Comparison of ENCODE assay signal across 26 cellular contexts in genomic region chr12:125772403-125772802, GRCh38.
"Had no signal": no experiment of that assay in that cellular context is flagged by ENCODE, and none has a peak within 500 bp of the region (broad histone marks: within the 10 kb centered on the region; RNA-seq: fewer than 3 reads in every experiment).

No MANE protein-coding gene starts in this region.

- H3K27ac ChIP-seq: adrenal gland, ascending aorta, body of pancreas, brain microvascular endothelial cell, breast epithelium, cardiac muscle cell had no signal

- DNase-seq: activated effector memory CD4-positive, alpha-beta T cell treated with anti-CD3 and anti-CD28 coated beads, Interleukin-2, amount 50 U/mL, for 16 hours; activated effector memory CD4-positive, alpha-beta T cell treated with Interleukin-2 at 50 U/mL for 16 hours; activated gamma-delta T cell; activated gamma-delta T cell treated with Interleukin-2 at 50 U/mL for 16 hours; activated naive CD4-positive, alpha-beta T cell; activated naive CD4-positive, alpha-beta T cell treated with anti-CD3 and anti-CD28 coated beads, Interleukin-2, amount 10 ng/mL, durations not matched to agents 7 days and 5 days; activated naive CD4-positive, alpha-beta T cell treated with anti-CD3 and anti-CD28 coated beads, Interleukin-2, amount 50 U/mL, for 16 hours; activated naive CD4-positive, alpha-beta T cell treated with Interleukin-2 at 50 U/mL for 16 hours; activated naive CD8-positive, alpha-beta T cell treated with anti-CD3 and anti-CD28 coated beads, Interleukin-2, amount 10 ng/mL, durations not matched to agents 7 days and 5 days; activated T-cell treated with anti-CD3 and anti-CD28 coated beads, Interleukin-2, amount 50 U/mL, for 24 hours; activated T-cell treated with anti-CD3 and anti-CD28 coated beads, Interleukin-2, amount 50 U/mL, for 4 hours; amniotic stem cell; aorta; brain microvascular endothelial cell; central memory CD4-positive, alpha-beta T cell; cerebellar nuclear complex had no signal

- H3K9me3 ChIP-seq: adrenal gland, ascending aorta, body of pancreas had no signal

- ATAC-seq: activated naive CD8-positive, alpha-beta T cell treated with anti-CD3 and anti-CD28 coated beads, Interleukin-2, amount 50 U/mL, for 24 hours; activated T-cell treated with anti-CD3 and anti-CD28 coated beads, Interleukin-2, amount 50 U/mL, for 4 hours; activated T-cell treated with anti-CD3 and anti-CD28 coated beads, Interleukin-2, amount 50 U/mL, for 72 hours; body of pancreas had no signal

- H3K36me3 ChIP-seq: adrenal gland, ascending aorta, brain microvascular endothelial cell, breast epithelium, cardiac muscle cell had no signal

- FAIRE-seq: astrocyte, bronchial epithelial cell, colon had no signal

- H3K4me1 ChIP-seq: adrenal gland, ascending aorta, body of pancreas, breast epithelium had no signal

- H3K27me3 ChIP-seq: adrenal gland, ascending aorta, body of pancreas, brain microvascular endothelial cell, breast epithelium, cardiac muscle cell had no signal

- H3K4me3 ChIP-seq: adrenal gland, ascending aorta, body of pancreas, breast epithelium, cardiac muscle cell had no signal
